1 cellular context compared by ENCODE assay signal in genomic region chr15:43189296-43189695, GRCh38.
TF ChIP-seq lines count a peak whose summit lies in the region.

No MANE protein-coding gene starts in this region.

TF ChIP-seq in IMR-90, 13 proteins besides CTCF, POLR2A, EP300 and RAD21:
- no peak for TF ChIP-seq USF2 (IDR thresholded peaks at IDR 0.05; ENCODE audit: low read depth, low read length)
- TF ChIP-seq BHLHE40 (IDR thresholded peaks at IDR 0.05; ENCODE audit: low read depth, low read length): no peak
- no peak for TF ChIP-seq SMC3 (IDR thresholded peaks at IDR 0.05; ENCODE audit: low read depth, low read length)
- no peak for TF ChIP-seq CEBPB (IDR thresholded peaks at IDR 0.05; ENCODE audit: low read depth, low read length)
- no peak for TF ChIP-seq MXI1 (IDR thresholded peaks at IDR 0.05; ENCODE audit: borderline replicate concordance, low read depth, low read length)
- no peak for TF ChIP-seq RCOR1 (IDR thresholded peaks at IDR 0.05; ENCODE audit: insufficient replicate concordance, low read length)
- TF ChIP-seq MAZ (IDR thresholded peaks at IDR 0.05; ENCODE audit: borderline replicate concordance, low read depth, low read length): no peak
- no peak for TF ChIP-seq FOS (IDR thresholded peaks at IDR 0.05; ENCODE audit: low read depth, low read length)
TF ChIP-seq in IMR-90: peak in this region for 0.
